Comparison of ENCODE assay signal across 1 cellular context in genomic region chr18:63307555-63308200, GRCh38.
TF ChIP-seq lines count a peak whose summit lies in the region.

No MANE protein-coding gene starts in this region.

TF ChIP-seq in GM12891, 5 proteins besides CTCF, POLR2A, EP300 and RAD21:
- TF ChIP-seq SPI1 (IDR thresholded peaks at IDR 0.05; ENCODE audit: low read depth, low read length) (no peak), POLR2AphosphoS5 (IDR thresholded peaks at IDR 0.05; ENCODE audit: low read depth, low read length) (no peak), PAX5 (IDR thresholded peaks at IDR 0.05; ENCODE audit: insufficient read depth, low read length, severe bottlenecking) (no peak), TAF1 (IDR thresholded peaks at IDR 0.05; ENCODE audit: low read depth, low read length) (no peak), POU2F2 (IDR thresholded peaks at IDR 0.05; ENCODE audit: low read depth, low read length) (no peak)
